Comparison of ENCODE assay signal across 7 cellular contexts in the genomic region with DNA sequence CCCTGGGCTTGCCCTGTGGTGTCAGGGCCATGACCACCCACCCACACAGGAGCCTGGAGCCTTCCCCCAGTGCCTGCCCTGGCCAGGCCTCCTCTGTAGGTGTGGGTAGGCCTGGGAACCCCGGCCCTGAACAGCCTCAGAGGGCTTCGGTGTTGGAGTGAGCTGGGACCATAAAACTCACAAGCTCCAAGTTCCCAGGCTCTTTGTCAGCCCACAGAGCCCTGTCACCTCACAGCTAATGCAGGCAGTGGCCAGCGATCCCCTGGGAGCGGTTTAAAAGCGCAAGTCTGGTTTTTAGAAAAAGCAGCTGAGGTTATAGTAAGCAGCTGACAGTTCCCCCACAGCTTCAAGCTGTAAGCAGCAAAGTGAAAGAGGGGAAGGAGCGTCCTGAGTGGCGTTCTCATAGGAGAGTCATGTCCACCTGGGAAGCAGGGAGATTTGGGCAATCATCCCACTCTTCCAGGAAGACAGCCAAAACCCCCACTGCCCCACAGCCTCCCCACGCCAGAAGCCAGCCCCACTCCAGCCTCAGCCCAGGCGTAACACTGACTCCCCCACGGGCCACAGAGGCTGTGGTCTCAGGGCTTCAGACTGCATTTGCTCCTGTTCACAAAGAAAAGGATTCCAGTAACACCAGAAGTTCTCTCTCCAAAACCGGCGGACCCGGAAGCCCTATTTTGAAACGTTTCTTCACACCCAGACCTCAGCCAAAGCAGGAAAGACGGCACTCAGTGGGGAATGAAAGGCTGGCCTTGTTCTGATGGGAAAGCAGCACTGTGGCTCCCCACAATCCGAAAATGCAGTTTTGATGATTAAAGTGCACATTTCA. TPM values are rescaled to one million over a fixed set of nuclear protein-coding genes. Genes with fewer than 3 reads are reported as not detected.
A peak's percentile ranks its signal among the peaks of the same experiment; 100 is the strongest.
DNase-seq lines count a peak whose midpoint lies in the region; ATAC-seq and TF ChIP-seq lines count a peak whose summit lies in the region.

No MANE protein-coding gene starts in this region.

- BruUV-seq in IMR-90 (replicated peaks; lab: Mats Ljungman, UMichigan), result no TSS peak

- H4K20me1 ChIP-seq in IMR-90 (ENCODE audit: insufficient read depth, low read length), result no peaks in the 10 kb centered on the region
- no peaks in the 10 kb centered on the region for H4K20me1 ChIP-seq in MM.1S (ENCODE audit: insufficient read depth, low read length)

- no peak overlapping the region for H2BK20ac ChIP-seq in IMR-90 (ENCODE audit: low read depth, low read length)

- H3K36me3 ChIP-seq in IMR-90 (ENCODE audit: control insufficient read depth, insufficient read depth, low read length), result no peaks in the 10 kb centered on the region
- H3K36me3 ChIP-seq in mesodermal cell (ENCODE audit: control insufficient read depth, insufficient read depth, low read length), result no peaks in the 10 kb centered on the region
- H3K36me3 ChIP-seq in thymus (ENCODE audit: control insufficient read depth, insufficient read depth), result no peaks in the 10 kb centered on the region
- no peaks in the 10 kb centered on the region for H3K36me3 ChIP-seq in MM.1S (replicated peaks; ENCODE audit: insufficient read depth, low read length)

- no peak overlapping the region; the same call in 1 of the 2 replicates for H4K5ac ChIP-seq in IMR-90 (ENCODE audit: low read depth, low read length)

- CTCF ChIA-PET in IMR-90 (lab: Yijun Ruan, JAX), result no interaction called here

- no peak overlapping the region; the same call in 1 of the 2 replicates for H3K4ac ChIP-seq in IMR-90 (ENCODE audit: low read depth, low read length)

- H2BK120ac ChIP-seq in IMR-90 (ENCODE audit: low read depth, low read length), result no peak overlapping the region

- H3F3A ChIP-seq in MM.1S (ENCODE audit: insufficient read depth, low read length), result no peaks in the 10 kb centered on the region

- WGBS in IMR-90 (ENCODE audit: extremely low coverage in 2 of 2, insufficient read length in 1 of 2), 2 experiments, result 33% methylated on average over 1 of the region's 16 CpGs; no CpG with 5 or more reads in 1 of the 2 experiments
- 47 to 53% methylated on average over 8 to 13 of the region's 16 CpGs for WGBS in mesodermal cell (ENCODE audit: insufficient coverage in 2 of 2), 2 experiments
- WGBS in thymus, result 87% methylated on average over 16 of the region's 16 CpGs

- TF ChIP-seq CTCF in IMR-90 (conservative IDR thresholded peaks at IDR 0.05; ENCODE audit: low read depth, low read length) (no peak), choroid plexus epithelial cell (conservative IDR thresholded peaks at IDR 0.05; ENCODE audit: low read depth, low read length) (no peak), MM.1S (IDR thresholded peaks at IDR 0.05; ENCODE audit: low read length) (no peak)

- H3K9me3 ChIP-seq in IMR-90 (ENCODE audit: control insufficient read depth, insufficient read depth, low read length) (peaks cover 3% of the 10 kb centered on the region), mesodermal cell (ENCODE audit: control insufficient read depth, low read length) (peaks cover 3% of the 10 kb centered on the region), thymus (ENCODE audit: control insufficient read depth) (no peaks in the 10 kb centered on the region), MM.1S (replicated peaks; ENCODE audit: insufficient read depth, low read length) (no peaks in the 10 kb centered on the region)

- H2AFZ ChIP-seq in IMR-90 (replicated peaks; ENCODE audit: low read length, poor library complexity) (peak overlapping the region; percentile 82), MM.1S (ENCODE audit: low read length) (no peak overlapping the region)

- H3K4me1 ChIP-seq in IMR-90 (ENCODE audit: control insufficient read depth, insufficient read depth, low read length), result peaks cover 2% of the 10 kb centered on the region; the same call in 1 of the 2 replicates
- H3K4me1 ChIP-seq in mesodermal cell (ENCODE audit: control insufficient read depth, insufficient read depth, low read length, poor library complexity, severe bottlenecking), result peaks cover 15% of the 10 kb centered on the region
- H3K4me1 ChIP-seq in thymus (ENCODE audit: control insufficient read depth, insufficient read depth, low read length), result no peaks in the 10 kb centered on the region
- H3K4me1 ChIP-seq in MM.1S (ENCODE audit: low read length), result no peaks in the 10 kb centered on the region

- H4K8ac ChIP-seq in IMR-90 (ENCODE audit: low read depth in 2 of 2, low read length in 2 of 2), result peak overlapping the region; percentile 25 to 35; a peak in 2 of 4 replicates

- intact Hi-C loops in IMR-90 (cut with micrococcal nuclease), result no loop called here

- H2BK15ac ChIP-seq in IMR-90 (ENCODE audit: low read depth, low read length), result no peak overlapping the region

- H3K27me3 ChIP-seq in IMR-90 (ENCODE audit: control insufficient read depth, insufficient read depth, low read length), result no peaks in the 10 kb centered on the region; the same call in 1 of the 2 replicates
- H3K27me3 ChIP-seq in thymus (ENCODE audit: control insufficient read depth, insufficient read depth), result no peaks in the 10 kb centered on the region
- H3K27me3 ChIP-seq in MM.1S (replicated peaks; ENCODE audit: insufficient read depth, low read length), result no peaks in the 10 kb centered on the region

- no peak overlapping the region for H3K23ac ChIP-seq in IMR-90 (ENCODE audit: low read depth, low read length)

- TF ChIP-seq RAD21 in IMR-90 (IDR thresholded peaks at IDR 0.05; ENCODE audit: low read length), result no peak

- no peak overlapping the region; the same call in 1 of the 2 replicates for H3K9ac ChIP-seq in IMR-90 (ENCODE audit: low read depth, low read length)
- no peak overlapping the region for H3K9ac ChIP-seq in MM.1S (ENCODE audit: low read length)

- no peak overlapping the region; the same call in 1 of the 2 replicates for H3K18ac ChIP-seq in IMR-90 (ENCODE audit: low read depth, low read length)

- no peak overlapping the region for H3K56ac ChIP-seq in IMR-90 (ENCODE audit: extremely low read depth, insufficient read depth, low read length)

- POLR2A ChIA-PET in IMR-90 (lab: Charles Lee; ENCODE audit: unreplicated experiment), result no interaction called here

- H3K79me1 ChIP-seq in IMR-90 (ENCODE audit: low read depth in 1 of 2, low read length in 2 of 2), result no peaks in the 10 kb centered on the region

- ATAC-seq in IMR-90 (ENCODE audit: low read depth) (peak; percentile 79), GM21723 (IDR thresholded peaks at IDR 0.05; ENCODE audit: unreplicated experiment) (no peak), GM18858 (IDR thresholded peaks at IDR 0.05; ENCODE audit: unreplicated experiment) (no peak)

- no peak overlapping the region for H3K27ac ChIP-seq in IMR-90 (ENCODE audit: insufficient read depth, low read length)
- peak overlapping the region; percentile 61 for H3K27ac ChIP-seq in mesodermal cell (ENCODE audit: low read depth, low read length, severe bottlenecking)
- H3K27ac ChIP-seq in thymus (ENCODE audit: low read depth), result peak overlapping the region; percentile 76
- H3K27ac ChIP-seq in MM.1S (ENCODE audit: low read length), result no peak overlapping the region

- H3K4me3 ChIP-seq in IMR-90 (ENCODE audit: insufficient read depth, low read depth, low read length) (no peak overlapping the region), choroid plexus epithelial cell (ENCODE audit: low read depth, low read length) (peak overlapping the region; percentile 47), mesodermal cell (ENCODE audit: extremely low read depth, insufficient read depth, low read length, poor library complexity, severe bottlenecking) (no peak overlapping the region), thymus (ENCODE audit: low read length) (no peak overlapping the region), MM.1S (ENCODE audit: low read length) (no peak overlapping the region)

- H4K91ac ChIP-seq in IMR-90 (ENCODE audit: insufficient read depth, low read depth, low read length), result no peak overlapping the region

- dilution Hi-C loops in IMR-90 (cut with HindIII; ENCODE audit: low sequenced_read_pairs, unreplicated experiment), result no loop called here

- in situ Hi-C loops in IMR-90 (cut with MboI; ENCODE audit: low sequenced_read_pairs), result no loop called here

- no peak overlapping the region for H3K14ac ChIP-seq in IMR-90 (replicated peaks; ENCODE audit: low read depth, low read length)

- no peaks in the 10 kb centered on the region for H3K9me2 ChIP-seq in MM.1S (replicated peaks; ENCODE audit: insufficient read depth, low read length)

- no peaks in the 10 kb centered on the region for H3K79me2 ChIP-seq in MM.1S (ENCODE audit: low read length)

- H3K9me1 ChIP-seq in IMR-90 (ENCODE audit: insufficient read depth, low read length), result no peaks in the 10 kb centered on the region; the same call in 1 of the 2 replicates

- H3K4me2 ChIP-seq in IMR-90 (ENCODE audit: low read depth, low read length) (peak overlapping the region; percentile 66), MM.1S (ENCODE audit: low read depth, low read length) (no peak overlapping the region)

- DNase-seq in IMR-90 (peak; percentile 49), choroid plexus epithelial cell (ENCODE audit: low read depth) (peak; percentile 62), MM.1S (no peak)

- no peak overlapping the region for H2AK9ac ChIP-seq in IMR-90 (replicated peaks; ENCODE audit: low read depth, low read length, poor library complexity)

- H2BK5ac ChIP-seq in IMR-90 (ENCODE audit: low read depth, low read length, poor library complexity, severe bottlenecking), result no peak overlapping the region

- no peak overlapping the region for H2AK5ac ChIP-seq in IMR-90 (ENCODE audit: low read depth, low read length)

- TF ChIP-seq POLR2A in IMR-90 (IDR thresholded peaks at IDR 0.05; ENCODE audit: low read depth, low read length), result no peak

TF ChIP-seq in IMR-90, 13 proteins besides CTCF, POLR2A, EP300 and RAD21 (continues in another document):
- TF ChIP-seq MAZ (IDR thresholded peaks at IDR 0.05; ENCODE audit: borderline replicate concordance, low read depth, low read length) (no peak), USF2 (IDR thresholded peaks at IDR 0.05; ENCODE audit: low read depth, low read length) (no peak), BHLHE40 (IDR thresholded peaks at IDR 0.05; ENCODE audit: low read depth, low read length) (no peak), FOS (IDR thresholded peaks at IDR 0.05; ENCODE audit: low read depth, low read length) (no peak)

RNA-seq across cellular contexts. Expression of gene FOXC1, which starts 34.3 kb away (rescaled TPM):
- total RNA-seq in IMR-90 (2012; rRNA removed), result 1.3 and 1.9 TPM in 2 replicates
- polyA plus RNA-seq in IMR-90 (2012; rRNA removed) (4.0 and 4.7 TPM in 2 replicates), thymus (17.3 TPM)
- polyA plus RNA-seq in IMR-90 (2012; cell fraction: cytosol; rRNA removed), result 3.4 and 6.3 TPM in 2 replicates
- 6.5 and 7.2 TPM in 2 replicates for polyA plus RNA-seq in IMR-90 (2012; cell fraction: nucleus; rRNA removed; ENCODE audit: low replicate concordance)
- polyA plus RNA-seq in mesodermal cell (2013, experiment 1 of 2), result 8.1 TPM
- 6.1 TPM for polyA plus RNA-seq in mesodermal cell (2013, experiment 2 of 2)

Comparison
In these comparisons a context has a peak if more than half of its experiments do, and no peak if none do; other contexts are left out.
1. H3K27ac ChIP-seq: peak in mesodermal cell (single experiment) and thymus (single experiment); none in IMR-90 (single experiment) and MM.1S (single experiment).